ENCODE assay signal across 8 cellular contexts in genomic region chr14:104130974-104131651, GRCh38. TPM values are rescaled to one million over a fixed set of nuclear protein-coding genes. Genes with fewer than 3 reads are reported as not detected.
DNase-seq lines count a peak whose midpoint lies in the region; ATAC-seq, FAIRE-seq and TF ChIP-seq lines count a peak whose summit lies in the region.

No MANE protein-coding gene starts in this region.

- H2BK15ac ChIP-seq in mesendoderm (replicated peaks; ENCODE audit: low read depth) = no peak overlapping the region

- peaks cover 43% of the 10 kb centered on the region for H3K9me3 ChIP-seq in BLaER1

- FAIRE-seq in GM19239 (lab: Jason Lieb, UNC) (no peak), urothelium cell line (lab: Jason Lieb, UNC) (no peak)

- no peak overlapping the region for H3K9ac ChIP-seq in BLaER1
- H3K9ac ChIP-seq in mesendoderm (ENCODE audit: low read length) = no peak overlapping the region

- H3K23ac ChIP-seq in mesendoderm (ENCODE audit: low read length) = no peak overlapping the region

- TF ChIP-seq CTCF in cardiac fibroblast (IDR thresholded peaks at IDR 0.05; ENCODE audit: low read depth, low read length) = peak; percentile 65

- H3K4me3 ChIP-seq in BLaER1 = no peak overlapping the region
- no peak overlapping the region for H3K4me3 ChIP-seq in H7 (ENCODE audit: insufficient read depth, low read depth, low read length)
- no peak overlapping the region for H3K4me3 ChIP-seq in cardiac fibroblast (replicated peaks in 1 of 2; ENCODE audit: low read depth in 2 of 2, low read length in 2 of 2)
- no peak overlapping the region for H3K4me3 ChIP-seq in mesendoderm (ENCODE audit: low read length)

- no peak overlapping the region for H4K5ac ChIP-seq in mesendoderm (ENCODE audit: low read length)

- H3K4me1 ChIP-seq in BLaER1 = peaks cover 23% of the 10 kb centered on the region
- H3K4me1 ChIP-seq in mesendoderm (ENCODE audit: control insufficient read depth, low read depth, low read length) = peaks cover 3% of the 10 kb centered on the region

- no peak overlapping the region for H3K56ac ChIP-seq in mesendoderm (ENCODE audit: low read length)

- H3K79me2 ChIP-seq in mesendoderm (ENCODE audit: control insufficient read depth, insufficient read depth, low read length) = no peaks in the 10 kb centered on the region

- no peak overlapping the region for H3K27ac Mint-ChIP-seq in stimulated activated memory B cell treated with anti-CD40 and anti-IgM and Interleukin-4, amounts not matched to agents 10 μg/mL and 1 μg/mL and 100 μg/mL, for 72 hours

- peaks cover 78% of the 10 kb centered on the region for H3K27me3 Mint-ChIP-seq in stimulated activated memory B cell treated with anti-CD40 and anti-IgM and Interleukin-4, amounts not matched to agents 10 μg/mL and 1 μg/mL and 100 μg/mL, for 72 hours

- no peak overlapping the region for H3K18ac ChIP-seq in mesendoderm (ENCODE audit: low read length)

- H4K8ac ChIP-seq in mesendoderm (ENCODE audit: low read depth, low read length) = no peak overlapping the region

- WGBS in mesendoderm (ENCODE audit: extremely low coverage, insufficient coverage, low lambda C conversion rate) = no CpG with 5 or more reads among the region's 11 CpGs

- H3K36me3 ChIP-seq in BLaER1 (no peaks in the 10 kb centered on the region), H7 (replicated peaks; ENCODE audit: control insufficient read depth, insufficient read depth, low read length) (no peaks in the 10 kb centered on the region), mesendoderm (ENCODE audit: control insufficient read depth, insufficient read depth, low read length) (no peaks in the 10 kb centered on the region)

- ATAC-seq in stimulated activated memory B cell treated with anti-CD40 and anti-IgM and Interleukin-4, amounts not matched to agents 10 μg/mL and 1 μg/mL and 100 μg/mL, for 72 hours = no peak

- DNase-seq in H7 = peak; percentile 90
- DNase-seq in NCI-H82 (lab: John Stamatoyannopoulos, UW) = peak; percentile 46
- peak; percentile 33 to 45 for DNase-seq in cardiac fibroblast (ENCODE audit: low read depth in 2 of 2)
- peak; percentile 62 for DNase-seq in mesendoderm
- no peak for DNase-seq in GM19239 (ENCODE audit: insufficient read length, low spot score)
- no peak for DNase-seq in urothelium cell line (ENCODE audit: low spot score)

- H3K27me3 ChIP-seq in BLaER1 (peaks cover 13% of the 10 kb centered on the region), H7 (ENCODE audit: control insufficient read depth, insufficient read depth, low read length) (peaks cover 11% of the 10 kb centered on the region), mesendoderm (ENCODE audit: insufficient read depth, low read length, poor library complexity) (peaks cover 7% of the 10 kb centered on the region)

- peaks cover 24% of the 10 kb centered on the region for H3K9me3 Mint-ChIP-seq in stimulated activated memory B cell treated with anti-CD40 and anti-IgM and Interleukin-4, amounts not matched to agents 10 μg/mL and 1 μg/mL and 100 μg/mL, for 72 hours

- H2BK5ac ChIP-seq in mesendoderm (ENCODE audit: low read length) = no peak overlapping the region

- no peaks in the 10 kb centered on the region for H3K79me1 ChIP-seq in mesendoderm (ENCODE audit: low read length)

- H2BK120ac ChIP-seq in mesendoderm (ENCODE audit: low read depth, low read length) = no peak overlapping the region

- H3K36me3 Mint-ChIP-seq in stimulated activated memory B cell treated with anti-CD40 and anti-IgM and Interleukin-4, amounts not matched to agents 10 μg/mL and 1 μg/mL and 100 μg/mL, for 72 hours = peaks cover 7% of the 10 kb centered on the region

- no peaks in the 10 kb centered on the region for H4K20me1 ChIP-seq in BLaER1

- H3K4me2 ChIP-seq in BLaER1 (0 out of 2 replicates have a peak overlapping the region, but pooled peaks have one; percentile 31), mesendoderm (ENCODE audit: low read length) (no peak overlapping the region)

- H3K4ac ChIP-seq in mesendoderm (ENCODE audit: low read depth, low read length) = no peak overlapping the region

- no peak overlapping the region for H2AK5ac ChIP-seq in mesendoderm (ENCODE audit: low read length)

- H3K27ac ChIP-seq in BLaER1 (no peak overlapping the region), mesendoderm (ENCODE audit: low read depth, low read length) (no peak overlapping the region)

- peaks cover 5% of the 10 kb centered on the region for H3K4me1 Mint-ChIP-seq in stimulated activated memory B cell treated with anti-CD40 and anti-IgM and Interleukin-4, amounts not matched to agents 10 μg/mL and 1 μg/mL and 100 μg/mL, for 72 hours

- no peak overlapping the region for H3K4me3 Mint-ChIP-seq in stimulated activated memory B cell treated with anti-CD40 and anti-IgM and Interleukin-4, amounts not matched to agents 10 μg/mL and 1 μg/mL and 100 μg/mL, for 72 hours

RNA-seq across cellular contexts. Expression of gene KIF26A, which starts 7.3 kb away (rescaled TPM):
- total RNA-seq in H7 (2014; rRNA removed; shearing (Covaris generic)) = 59.2 and 61.0 TPM in 2 replicates
- 6.3 TPM for polyA plus RNA-seq in mesendoderm (2013, experiment 1 of 2)
- polyA plus RNA-seq in mesendoderm (2013, experiment 2 of 2) = 6.3 TPM

RNA-seq across cellular contexts. Expression of gene ASPG, which starts 45.6 kb away (rescaled TPM):
- total RNA-seq in H7 (2014; rRNA removed; shearing (Covaris generic)) = 0.17 and 2.9 TPM in 2 replicates
- polyA plus RNA-seq in mesendoderm (2013, experiment 1 of 2) = 0.01 TPM
- 0.08 TPM for polyA plus RNA-seq in mesendoderm (2013, experiment 2 of 2)

Comparison
In these comparisons a context has a peak if more than half of its experiments do, and no peak if none do; other contexts are left out.
1. DNase-seq: peak in H7 (single experiment), NCI-H82 (single experiment), cardiac fibroblast (2 of 2) and mesendoderm (single experiment); none in GM19239 (single experiment) and urothelium cell line (single experiment).